Comparison of ENCODE assay signal across 1 cellular context in the genomic region with DNA sequence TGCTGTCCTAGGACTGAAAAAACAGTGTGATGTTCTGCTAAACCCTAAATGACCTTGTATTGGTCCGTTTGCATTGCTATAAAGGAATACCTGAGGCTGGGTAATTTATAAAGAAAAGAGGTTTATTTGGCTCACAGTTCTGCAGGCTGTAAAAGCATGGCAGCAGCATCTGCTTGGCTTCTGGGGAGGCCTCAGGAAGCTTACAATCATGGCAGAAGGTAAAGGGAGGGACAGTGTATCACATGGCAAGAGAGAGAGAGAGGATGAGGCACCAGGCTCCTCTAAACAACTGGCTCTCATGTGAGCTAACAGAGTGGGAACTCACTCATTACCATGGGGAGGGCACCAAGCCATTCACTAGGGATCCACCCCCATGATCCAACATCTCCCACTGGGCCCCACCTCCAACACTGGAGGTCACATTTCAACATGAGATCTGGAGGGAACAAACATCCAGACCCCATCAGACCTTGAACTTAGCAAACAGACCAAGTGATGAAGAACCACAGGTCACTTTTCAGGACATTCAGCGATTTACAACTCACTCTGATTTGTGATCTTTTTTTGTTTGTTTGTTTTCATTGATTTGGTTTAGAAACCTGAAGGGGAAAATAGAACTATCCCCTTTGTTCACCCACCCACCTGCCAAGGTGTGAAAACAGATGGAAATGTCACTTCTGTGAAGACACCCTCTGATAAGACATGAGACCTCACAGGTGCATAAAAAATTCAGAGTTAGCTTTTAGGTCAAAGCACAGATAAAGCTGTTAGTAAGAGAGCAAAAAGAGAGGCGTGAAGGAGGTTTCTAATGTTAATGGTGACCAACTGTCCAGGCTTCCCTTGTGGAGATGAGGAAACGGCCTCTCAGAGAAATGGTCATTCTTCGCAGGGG.
TF ChIP-seq lines count a peak whose summit lies in the region.

No MANE protein-coding gene starts in this region.

TF ChIP-seq in HepG2, 621 proteins besides CTCF, POLR2A, EP300 and RAD21 (continued from another document and continues in another):
- TF ChIP-seq, protein P1, sequence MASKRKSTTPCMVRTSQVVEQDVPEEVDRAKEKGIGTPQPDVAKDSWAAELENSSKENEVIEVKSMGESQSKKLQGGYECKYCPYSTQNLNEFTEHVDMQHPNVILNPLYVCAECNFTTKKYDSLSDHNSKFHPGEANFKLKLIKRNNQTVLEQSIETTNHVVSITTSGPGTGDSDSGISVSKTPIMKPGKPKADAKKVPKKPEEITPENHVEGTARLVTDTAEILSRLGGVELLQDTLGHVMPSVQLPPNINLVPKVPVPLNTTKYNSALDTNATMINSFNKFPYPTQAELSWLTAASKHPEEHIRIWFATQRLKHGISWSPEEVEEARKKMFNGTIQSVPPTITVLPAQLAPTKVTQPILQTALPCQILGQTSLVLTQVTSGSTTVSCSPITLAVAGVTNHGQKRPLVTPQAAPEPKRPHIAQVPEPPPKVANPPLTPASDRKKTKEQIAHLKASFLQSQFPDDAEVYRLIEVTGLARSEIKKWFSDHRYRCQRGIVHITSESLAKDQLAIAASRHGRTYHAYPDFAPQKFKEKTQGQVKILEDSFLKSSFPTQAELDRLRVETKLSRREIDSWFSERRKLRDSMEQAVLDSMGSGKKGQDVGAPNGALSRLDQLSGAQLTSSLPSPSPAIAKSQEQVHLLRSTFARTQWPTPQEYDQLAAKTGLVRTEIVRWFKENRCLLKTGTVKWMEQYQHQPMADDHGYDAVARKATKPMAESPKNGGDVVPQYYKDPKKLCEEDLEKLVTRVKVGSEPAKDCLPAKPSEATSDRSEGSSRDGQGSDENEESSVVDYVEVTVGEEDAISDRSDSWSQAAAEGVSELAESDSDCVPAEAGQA (IDR thresholded peaks at IDR 0.05; ENCODE audit: low read depth) = no peak
- TF ChIP-seq, protein P1 (CRISPR knock-in tag; IDR thresholded peaks at IDR 0.05; ENCODE audit: borderline replicate concordance) = no peak
- no peak for TF ChIP-seq SPEN (CRISPR knock-in tag; IDR thresholded peaks at IDR 0.05; ENCODE audit: low read depth)
- no peak for TF ChIP-seq ARNTL (CRISPR knock-in tag; IDR thresholded peaks at IDR 0.05)
- no peak for TF ChIP-seq RFX3 (CRISPR knock-in tag; IDR thresholded peaks at IDR 0.05)
- TF ChIP-seq, protein P2, sequence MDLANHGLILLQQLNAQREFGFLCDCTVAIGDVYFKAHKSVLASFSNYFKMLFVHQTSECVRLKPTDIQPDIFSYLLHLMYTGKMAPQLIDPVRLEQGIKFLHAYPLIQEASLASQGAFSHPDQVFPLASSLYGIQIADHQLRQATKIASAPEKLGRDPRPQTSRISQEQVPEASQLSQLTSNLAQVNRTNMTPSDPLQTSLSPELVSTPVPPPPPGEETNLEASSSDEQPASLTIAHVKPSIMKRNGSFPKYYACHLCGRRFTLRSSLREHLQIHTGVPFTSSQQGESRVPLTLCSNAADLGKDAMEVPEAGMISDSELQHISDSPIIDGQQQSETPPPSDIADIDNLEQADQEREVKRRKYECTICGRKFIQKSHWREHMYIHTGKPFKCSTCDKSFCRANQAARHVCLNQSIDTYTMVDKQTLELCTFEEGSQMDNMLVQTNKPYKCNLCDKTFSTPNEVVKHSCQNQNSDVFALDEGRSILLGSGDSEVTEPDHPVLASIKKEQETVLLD (CRISPR knock-in tag; IDR thresholded peaks at IDR 0.05; ENCODE audit: low read depth) = 0 out of 2 replicates have a peak, but pooled peaks have one; percentile 26
- TF ChIP-seq ZNF629 (CRISPR knock-in tag; conservative IDR thresholded peaks at IDR 0.05) = no peak
- no peak for TF ChIP-seq ZNF546 (CRISPR knock-in tag; conservative IDR thresholded peaks at IDR 0.05)
- peak; percentile 34; the same call in 1 of the 2 replicates for TF ChIP-seq SMC3 (IDR thresholded peaks at IDR 0.05; ENCODE audit: low read length)
- TF ChIP-seq CHD2 (IDR thresholded peaks at IDR 0.05; ENCODE audit: low read depth, low read length) = no peak
- peak; percentile 34; the same call in 1 of the 2 replicates for TF ChIP-seq ZNF292 (CRISPR knock-in tag; IDR thresholded peaks at IDR 0.05; ENCODE audit: borderline replicate concordance, low read depth)
- no peak for TF ChIP-seq FOXA1 (IDR thresholded peaks at IDR 0.05)
- peak; percentile 61 for TF ChIP-seq FOXA1 (CRISPR knock-in tag; IDR thresholded peaks at IDR 0.05)
- TF ChIP-seq ZNF331 (CRISPR knock-in tag; IDR thresholded peaks at IDR 0.05) = peak; percentile 64; the same call in 1 of the 2 replicates
- TF ChIP-seq NCOA2 (CRISPR knock-in tag; IDR thresholded peaks at IDR 0.05) = peak; percentile 78
- peak; percentile 89 for TF ChIP-seq RARA (CRISPR knock-in tag; IDR thresholded peaks at IDR 0.05)
- no peak for TF ChIP-seq ZNF781 (CRISPR knock-in tag; IDR thresholded peaks at IDR 0.05; ENCODE audit: borderline replicate concordance, not compliant biosample characterization)
- TF ChIP-seq DPF2 (CRISPR knock-in tag; IDR thresholded peaks at IDR 0.05; ENCODE audit: borderline replicate concordance, low read depth) = 0 out of 2 replicates have a peak, but pooled peaks have one; percentile 54
- TF ChIP-seq, protein P3, sequence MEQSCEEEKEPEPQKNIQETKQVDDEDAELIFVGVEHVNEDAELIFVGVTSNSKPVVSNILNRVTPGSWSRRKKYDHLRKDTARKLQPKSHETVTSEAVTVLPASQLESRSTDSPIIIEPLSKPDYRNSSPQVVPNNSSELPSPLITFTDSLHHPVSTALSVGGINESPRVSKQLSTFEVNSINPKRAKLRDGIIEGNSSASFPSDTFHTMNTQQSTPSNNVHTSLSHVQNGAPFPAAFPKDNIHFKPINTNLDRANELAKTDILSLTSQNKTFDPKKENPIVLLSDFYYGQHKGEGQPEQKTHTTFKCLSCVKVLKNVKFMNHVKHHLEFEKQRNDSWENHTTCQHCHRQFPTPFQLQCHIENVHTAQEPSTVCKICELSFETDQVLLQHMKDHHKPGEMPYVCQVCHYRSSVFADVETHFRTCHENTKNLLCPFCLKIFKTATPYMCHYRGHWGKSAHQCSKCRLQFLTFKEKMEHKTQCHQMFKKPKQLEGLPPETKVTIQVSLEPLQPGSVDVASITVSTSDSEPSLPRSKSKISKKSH (CRISPR knock-in tag; IDR thresholded peaks at IDR 0.05; ENCODE audit: borderline replicate concordance) = no peak
- no peak for TF ChIP-seq NFKB2 (CRISPR knock-in tag; IDR thresholded peaks at IDR 0.05; ENCODE audit: borderline replicate concordance)
- peak; percentile 89; the same call in 1 of the 2 replicates for TF ChIP-seq ESRRA (CRISPR knock-in tag; IDR thresholded peaks at IDR 0.05; ENCODE audit: low read depth)
- TF ChIP-seq RFX1 (IDR thresholded peaks at IDR 0.05) = no peak
- no peak for TF ChIP-seq HCFC1 (IDR thresholded peaks at IDR 0.05; ENCODE audit: low read depth, low read length)
- TF ChIP-seq, protein P4, sequence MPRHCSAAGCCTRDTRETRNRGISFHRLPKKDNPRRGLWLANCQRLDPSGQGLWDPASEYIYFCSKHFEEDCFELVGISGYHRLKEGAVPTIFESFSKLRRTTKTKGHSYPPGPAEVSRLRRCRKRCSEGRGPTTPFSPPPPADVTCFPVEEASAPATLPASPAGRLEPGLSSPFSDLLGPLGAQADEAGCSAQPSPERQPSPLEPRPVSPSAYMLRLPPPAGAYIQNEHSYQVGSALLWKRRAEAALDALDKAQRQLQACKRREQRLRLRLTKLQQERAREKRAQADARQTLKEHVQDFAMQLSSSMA (CRISPR knock-in tag; IDR thresholded peaks at IDR 0.05) = no peak
- peak; percentile 33; the same call in 1 of the 2 replicates for TF ChIP-seq ZNF460 (CRISPR knock-in tag; IDR thresholded peaks at IDR 0.05; ENCODE audit: borderline replicate concordance)
- TF ChIP-seq THAP11 (CRISPR knock-in tag; IDR thresholded peaks at IDR 0.05) = peak; percentile 68
- no peak for TF ChIP-seq ZNF75D (CRISPR knock-in tag; IDR thresholded peaks at IDR 0.05; ENCODE audit: borderline replicate concordance)
- TF ChIP-seq, protein P5, sequence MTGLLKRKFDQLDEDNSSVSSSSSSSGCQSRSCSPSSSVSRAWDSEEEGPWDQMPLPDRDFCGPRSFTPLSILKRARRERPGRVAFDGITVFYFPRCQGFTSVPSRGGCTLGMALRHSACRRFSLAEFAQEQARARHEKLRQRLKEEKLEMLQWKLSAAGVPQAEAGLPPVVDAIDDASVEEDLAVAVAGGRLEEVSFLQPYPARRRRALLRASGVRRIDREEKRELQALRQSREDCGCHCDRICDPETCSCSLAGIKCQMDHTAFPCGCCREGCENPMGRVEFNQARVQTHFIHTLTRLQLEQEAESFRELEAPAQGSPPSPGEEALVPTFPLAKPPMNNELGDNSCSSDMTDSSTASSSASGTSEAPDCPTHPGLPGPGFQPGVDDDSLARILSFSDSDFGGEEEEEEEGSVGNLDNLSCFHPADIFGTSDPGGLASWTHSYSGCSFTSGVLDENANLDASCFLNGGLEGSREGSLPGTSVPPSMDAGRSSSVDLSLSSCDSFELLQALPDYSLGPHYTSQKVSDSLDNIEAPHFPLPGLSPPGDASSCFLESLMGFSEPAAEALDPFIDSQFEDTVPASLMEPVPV (CRISPR knock-in tag; IDR thresholded peaks at IDR 0.05) = no peak
- peak; percentile 90 for TF ChIP-seq HNF4A (CRISPR knock-in tag; IDR thresholded peaks at IDR 0.05)
- TF ChIP-seq ZKSCAN8 (CRISPR knock-in tag; IDR thresholded peaks at IDR 0.05; ENCODE audit: borderline replicate concordance) = peak; percentile 38; the same call in 1 of the 2 replicates
- TF ChIP-seq SIN3B (IDR thresholded peaks at IDR 0.05; ENCODE audit: low read length) = no peak
- no peak for TF ChIP-seq HMGA1 (CRISPR knock-in tag; conservative IDR thresholded peaks at IDR 0.05)
- TF ChIP-seq, protein P6, sequence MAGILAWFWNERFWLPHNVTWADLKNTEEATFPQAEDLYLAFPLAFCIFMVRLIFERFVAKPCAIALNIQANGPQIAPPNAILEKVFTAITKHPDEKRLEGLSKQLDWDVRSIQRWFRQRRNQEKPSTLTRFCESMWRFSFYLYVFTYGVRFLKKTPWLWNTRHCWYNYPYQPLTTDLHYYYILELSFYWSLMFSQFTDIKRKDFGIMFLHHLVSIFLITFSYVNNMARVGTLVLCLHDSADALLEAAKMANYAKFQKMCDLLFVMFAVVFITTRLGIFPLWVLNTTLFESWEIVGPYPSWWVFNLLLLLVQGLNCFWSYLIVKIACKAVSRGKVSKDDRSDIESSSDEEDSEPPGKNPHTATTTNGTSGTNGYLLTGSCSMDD (CRISPR knock-in tag; IDR thresholded peaks at IDR 0.05) = no peak
- peak; percentile 89 for TF ChIP-seq ZMYM4 (CRISPR knock-in tag; IDR thresholded peaks at IDR 0.05)
- TF ChIP-seq, protein P7, sequence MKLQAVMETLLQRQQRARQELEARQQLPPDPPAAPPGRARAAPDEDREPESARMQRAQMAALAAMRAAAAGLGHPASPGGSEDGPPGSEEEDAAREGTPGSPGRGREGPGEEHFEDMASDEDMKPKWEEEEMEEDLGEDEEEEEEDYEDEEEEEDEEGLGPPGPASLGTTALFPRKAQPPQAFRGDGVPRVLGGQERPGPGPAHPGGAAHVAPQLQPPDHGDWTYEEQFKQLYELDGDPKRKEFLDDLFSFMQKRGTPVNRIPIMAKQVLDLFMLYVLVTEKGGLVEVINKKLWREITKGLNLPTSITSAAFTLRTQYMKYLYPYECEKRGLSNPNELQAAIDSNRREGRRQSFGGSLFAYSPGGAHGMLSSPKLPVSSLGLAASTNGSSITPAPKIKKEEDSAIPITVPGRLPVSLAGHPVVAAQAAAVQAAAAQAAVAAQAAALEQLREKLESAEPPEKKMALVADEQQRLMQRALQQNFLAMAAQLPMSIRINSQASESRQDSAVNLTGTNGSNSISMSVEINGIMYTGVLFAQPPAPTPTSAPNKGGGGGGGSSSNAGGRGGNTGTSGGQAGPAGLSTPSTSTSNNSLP (IDR thresholded peaks at IDR 0.05; ENCODE audit: low read depth, low read length) = peak; percentile 66; the same call in 1 of the 2 replicates
- TF ChIP-seq ZNF138 (CRISPR knock-in tag; IDR thresholded peaks at IDR 0.05; ENCODE audit: low read depth) = no peak
- no peak for TF ChIP-seq ZNF724P (CRISPR knock-in tag; IDR thresholded peaks at IDR 0.05; ENCODE audit: borderline replicate concordance)
- TF ChIP-seq ZNF12 (CRISPR knock-in tag; IDR thresholded peaks at IDR 0.05) = peak; percentile 19; the same call in 1 of the 2 replicates
- TF ChIP-seq, protein P8, sequence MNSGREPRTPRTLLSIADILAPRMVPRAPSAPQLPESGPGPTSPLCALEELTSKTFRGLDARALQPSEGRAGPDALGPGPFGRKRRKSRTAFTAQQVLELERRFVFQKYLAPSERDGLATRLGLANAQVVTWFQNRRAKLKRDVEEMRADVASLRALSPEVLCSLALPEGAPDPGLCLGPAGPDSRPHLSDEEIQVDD (CRISPR knock-in tag; IDR thresholded peaks at IDR 0.05; ENCODE audit: borderline replicate concordance) = no peak
- 0 out of 4 replicates have a peak, but pooled peaks of 1 of the 2 experiments have one; percentile 41 for TF ChIP-seq KLF16 (CRISPR knock-in tag; IDR thresholded peaks at IDR 0.05)
- no peak for TF ChIP-seq ZNF839 (CRISPR knock-in tag; IDR thresholded peaks at IDR 0.05; ENCODE audit: borderline replicate concordance)
- TF ChIP-seq ZNF713 (CRISPR knock-in tag; IDR thresholded peaks at IDR 0.05) = no peak
- TF ChIP-seq, protein P9, sequence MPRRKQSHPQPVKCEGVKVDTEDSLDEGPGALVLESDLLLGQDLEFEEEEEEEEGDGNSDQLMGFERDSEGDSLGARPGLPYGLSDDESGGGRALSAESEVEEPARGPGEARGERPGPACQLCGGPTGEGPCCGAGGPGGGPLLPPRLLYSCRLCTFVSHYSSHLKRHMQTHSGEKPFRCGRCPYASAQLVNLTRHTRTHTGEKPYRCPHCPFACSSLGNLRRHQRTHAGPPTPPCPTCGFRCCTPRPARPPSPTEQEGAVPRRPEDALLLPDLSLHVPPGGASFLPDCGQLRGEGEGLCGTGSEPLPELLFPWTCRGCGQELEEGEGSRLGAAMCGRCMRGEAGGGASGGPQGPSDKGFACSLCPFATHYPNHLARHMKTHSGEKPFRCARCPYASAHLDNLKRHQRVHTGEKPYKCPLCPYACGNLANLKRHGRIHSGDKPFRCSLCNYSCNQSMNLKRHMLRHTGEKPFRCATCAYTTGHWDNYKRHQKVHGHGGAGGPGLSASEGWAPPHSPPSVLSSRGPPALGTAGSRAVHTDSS (CRISPR knock-in tag; conservative IDR thresholded peaks at IDR 0.05) = no peak
